ENCODE assay signal across 20 cellular contexts in the genomic region with DNA sequence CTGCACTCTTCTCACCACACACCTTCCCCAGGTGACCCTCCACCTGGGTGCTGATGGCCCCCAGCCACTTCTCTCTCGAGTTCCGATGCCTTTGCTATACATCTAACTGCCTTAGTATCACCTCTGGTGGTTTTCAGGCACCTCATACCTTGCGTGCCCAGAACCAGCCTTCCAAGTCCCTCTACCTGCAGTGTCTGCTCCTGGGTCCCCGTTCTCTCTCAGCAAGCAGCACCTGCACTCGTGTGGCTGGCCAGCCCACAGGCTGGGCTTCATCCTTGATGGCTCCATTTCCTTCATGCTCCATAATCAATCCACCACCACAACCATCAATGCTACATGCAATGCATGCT. TPM values are rescaled to one million over a fixed set of nuclear protein-coding genes. Genes with fewer than 3 reads are reported as not detected.
DNase-seq lines count a peak whose midpoint lies in the region; ATAC-seq and TF ChIP-seq lines count a peak whose summit lies in the region.
"Had no signal": no experiment of that assay in that cellular context is flagged by ENCODE, and none has a peak within 500 bp of the region (broad histone marks: within the 10 kb centered on the region; RNA-seq: fewer than 3 reads in every experiment).

No MANE protein-coding gene starts in this region.

- peaks cover 0 to 7% of the 10 kb centered on the region in 2 donors for H3K4me1 ChIP-seq in left lung

- peaks cover 17% of the 10 kb centered on the region for H3K36me3 Mint-ChIP-seq in activated naive CD8-positive, alpha-beta T cell
- H3K36me3 Mint-ChIP-seq in activated naive CD8-positive, alpha-beta T cell treated with anti-CD3 and anti-CD28 coated beads, Interleukin-2, amount 50 U/mL, for 24 hours (ENCODE audit: low read depth), result peaks cover 52% of the 10 kb centered on the region
- H3K36me3 Mint-ChIP-seq in activated T-helper 17 cell treated with anti-CD3 and anti-CD28 coated beads, Interleukin-2, amount 50 U/mL, for 72 hours (ENCODE audit: low read depth), result peaks cover 52% of the 10 kb centered on the region
- peaks cover 70 to 90% of the 10 kb centered on the region in 2 donors for H3K36me3 Mint-ChIP-seq in stimulated activated naive B cell treated with anti-CD40 and anti-IgM and Interleukin-4, amounts not matched to agents 10 μg/mL and 1 μg/mL and 100 μg/mL, for 72 hours
- no peaks in the 10 kb centered on the region for H3K36me3 Mint-ChIP-seq in activated CD8-positive, alpha-beta memory T cell treated with anti-CD3 and anti-CD28 coated beads, Interleukin-2, amount 10 ng/mL, durations not matched to agents 7 days and 5 days

- H3K27me3 Mint-ChIP-seq in activated naive CD8-positive, alpha-beta T cell, result no peaks in the 10 kb centered on the region
- H3K27me3 Mint-ChIP-seq in activated naive CD8-positive, alpha-beta T cell treated with anti-CD3 and anti-CD28 coated beads, Interleukin-2, amount 50 U/mL, for 24 hours, result no peaks in the 10 kb centered on the region
- H3K27me3 Mint-ChIP-seq in activated T-helper 17 cell treated with anti-CD3 and anti-CD28 coated beads, Interleukin-2, amount 50 U/mL, for 72 hours, result no peaks in the 10 kb centered on the region
- no peaks in the 10 kb centered on the region for H3K27me3 Mint-ChIP-seq in stimulated activated naive B cell treated with anti-CD40 and anti-IgM and Interleukin-4, amounts not matched to agents 10 μg/mL and 1 μg/mL and 100 μg/mL, for 72 hours
- H3K27me3 Mint-ChIP-seq in activated CD8-positive, alpha-beta memory T cell treated with anti-CD3 and anti-CD28 coated beads, Interleukin-2, amount 10 ng/mL, durations not matched to agents 7 days and 5 days, result no peaks in the 10 kb centered on the region

- H3K9me3 Mint-ChIP-seq in activated naive CD8-positive, alpha-beta T cell (ENCODE audit: low read depth), result no peaks in the 10 kb centered on the region
- peaks cover 7% of the 10 kb centered on the region for H3K9me3 Mint-ChIP-seq in activated naive CD8-positive, alpha-beta T cell treated with anti-CD3 and anti-CD28 coated beads, Interleukin-2, amount 50 U/mL, for 24 hours
- H3K9me3 Mint-ChIP-seq in activated T-helper 17 cell treated with anti-CD3 and anti-CD28 coated beads, Interleukin-2, amount 50 U/mL, for 72 hours, result no peaks in the 10 kb centered on the region
- no peaks in the 10 kb centered on the region for H3K9me3 Mint-ChIP-seq in stimulated activated naive B cell treated with anti-CD40 and anti-IgM and Interleukin-4, amounts not matched to agents 10 μg/mL and 1 μg/mL and 100 μg/mL, for 72 hours
- H3K9me3 Mint-ChIP-seq in activated CD8-positive, alpha-beta memory T cell treated with anti-CD3 and anti-CD28 coated beads, Interleukin-2, amount 10 ng/mL, durations not matched to agents 7 days and 5 days (ENCODE audit: low read depth), result peaks cover 3% of the 10 kb centered on the region
- H3K9me3 Mint-ChIP-seq: CD8-positive, alpha-beta T cell had no signal

- peak overlapping the region; percentile 81 for H3K27ac Mint-ChIP-seq in activated naive CD8-positive, alpha-beta T cell
- H3K27ac Mint-ChIP-seq in activated naive CD8-positive, alpha-beta T cell treated with anti-CD3 and anti-CD28 coated beads, Interleukin-2, amount 50 U/mL, for 24 hours, result no peak overlapping the region
- peak overlapping the region; percentile 48 for H3K27ac Mint-ChIP-seq in activated T-helper 17 cell treated with anti-CD3 and anti-CD28 coated beads, Interleukin-2, amount 50 U/mL, for 72 hours
- H3K27ac Mint-ChIP-seq in stimulated activated naive B cell treated with anti-CD40 and anti-IgM and Interleukin-4, amounts not matched to agents 10 μg/mL and 1 μg/mL and 100 μg/mL, for 72 hours, result peak overlapping the region; percentile 33
- H3K27ac Mint-ChIP-seq in activated CD8-positive, alpha-beta memory T cell treated with anti-CD3 and anti-CD28 coated beads, Interleukin-2, amount 10 ng/mL, durations not matched to agents 7 days and 5 days, result no peak overlapping the region
- H3K27ac Mint-ChIP-seq: CD8-positive, alpha-beta T cell had no signal

- peaks cover 3% of the 10 kb centered on the region for H3K4me1 Mint-ChIP-seq in activated naive CD8-positive, alpha-beta T cell (ENCODE audit: low read depth)
- H3K4me1 Mint-ChIP-seq in activated naive CD8-positive, alpha-beta T cell treated with anti-CD3 and anti-CD28 coated beads, Interleukin-2, amount 50 U/mL, for 24 hours, result peaks cover 8% of the 10 kb centered on the region
- peaks cover 28% of the 10 kb centered on the region for H3K4me1 Mint-ChIP-seq in activated T-helper 17 cell treated with anti-CD3 and anti-CD28 coated beads, Interleukin-2, amount 50 U/mL, for 72 hours
- peaks cover 39 to 50% of the 10 kb centered on the region in 2 donors for H3K4me1 Mint-ChIP-seq in stimulated activated naive B cell treated with anti-CD40 and anti-IgM and Interleukin-4, amounts not matched to agents 10 μg/mL and 1 μg/mL and 100 μg/mL, for 72 hours
- no peaks in the 10 kb centered on the region for H3K4me1 Mint-ChIP-seq in activated CD8-positive, alpha-beta memory T cell treated with anti-CD3 and anti-CD28 coated beads, Interleukin-2, amount 10 ng/mL, durations not matched to agents 7 days and 5 days

- no peaks in the 10 kb centered on the region for H3K27me3 ChIP-seq in left lung
- H3K27me3 ChIP-seq: BLaER1 treated with 17β-estradiol and CSF1 and Interleukin-3, amounts not matched to agents 10 nM and 100 nM; MG63 had no signal

- TF ChIP-seq CTCF in left lung (IDR thresholded peaks at IDR 0.05), result no peak

- no peak overlapping the region for H3K27ac ChIP-seq in left lung
- H3K27ac ChIP-seq: BLaER1 treated with 17β-estradiol and CSF1 and Interleukin-3, amounts not matched to agents 10 nM and 100 nM; PC-9; RWPE1 had no signal

- intact Hi-C loops in left lung (cut with DNase I), result no loop called here

- no peak overlapping the region for H3K4me3 Mint-ChIP-seq in activated naive CD8-positive, alpha-beta T cell
- H3K4me3 Mint-ChIP-seq in activated naive CD8-positive, alpha-beta T cell treated with anti-CD3 and anti-CD28 coated beads, Interleukin-2, amount 50 U/mL, for 24 hours, result no peak overlapping the region
- H3K4me3 Mint-ChIP-seq in activated T-helper 17 cell treated with anti-CD3 and anti-CD28 coated beads, Interleukin-2, amount 50 U/mL, for 72 hours, result no peak overlapping the region
- H3K4me3 Mint-ChIP-seq in stimulated activated naive B cell treated with anti-CD40 and anti-IgM and Interleukin-4, amounts not matched to agents 10 μg/mL and 1 μg/mL and 100 μg/mL, for 72 hours, result peak overlapping the region in 1 of 2 donors; percentile 2
- no peak overlapping the region for H3K4me3 Mint-ChIP-seq in activated CD8-positive, alpha-beta memory T cell treated with anti-CD3 and anti-CD28 coated beads, Interleukin-2, amount 10 ng/mL, durations not matched to agents 7 days and 5 days
- H3K4me3 Mint-ChIP-seq: CD8-positive, alpha-beta T cell had no signal

- ATAC-seq in activated naive CD8-positive, alpha-beta T cell treated with anti-CD3 and anti-CD28 coated beads, Interleukin-2, amount 50 U/mL, for 24 hours, result no peak
- no peak for ATAC-seq in activated T-helper 17 cell treated with anti-CD3 and anti-CD28 coated beads, Interleukin-2, amount 50 U/mL, for 72 hours (replicated peaks)
- ATAC-seq in left lung, result no peak
- no peak for ATAC-seq in stimulated activated naive B cell treated with anti-CD40 and anti-IgM and Interleukin-4, amounts not matched to agents 10 μg/mL and 1 μg/mL and 100 μg/mL, for 72 hours (replicated peaks)
- no peak for ATAC-seq in activated CD8-positive, alpha-beta memory T cell treated with anti-CD3 and anti-CD28 coated beads, Interleukin-2, amount 10 ng/mL, durations not matched to agents 7 days and 5 days
- ATAC-seq: CD8-positive, alpha-beta T cell had no signal

- no peak for DNase-seq in activated naive CD8-positive, alpha-beta T cell treated with anti-CD3 and anti-CD28 coated beads, Interleukin-2, amount 50 U/mL, for 24 hours
- DNase-seq in left lung (peak; percentile 9 to 24), NCI-H2029 (lab: John Stamatoyannopoulos, UW) (no peak)
- DNase-seq in stimulated activated naive B cell treated with anti-CD40 and anti-IgM and Interleukin-4, amounts not matched to agents 10 μg/mL and 1 μg/mL and 100 μg/mL, for 72 hours, result no peak
- DNase-seq in activated CD8-positive, alpha-beta memory T cell treated with anti-CD3 and anti-CD28 coated beads, Interleukin-2, amount 10 ng/mL, durations not matched to agents 7 days and 5 days, result no peak
- DNase-seq: Calu3; CD8-positive, alpha-beta T cell; GF-D8; Kasumi-1; MG63; NCI-H1048; NCI-H1436; NCI-H1930; NCI-H345; NCI-H524 treated with DMSO at 0.1 percent for 48 hours; PC-9 had no signal

- no peaks in the 10 kb centered on the region for H3K36me3 ChIP-seq in left lung
- H3K36me3 ChIP-seq: MG63 had no signal

- no peak overlapping the region for H3K4me3 ChIP-seq in left lung
- H3K4me3 ChIP-seq: BLaER1 treated with 17β-estradiol and CSF1 and Interleukin-3, amounts not matched to agents 10 nM and 100 nM; MG63; PC-9 had no signal

- CTCF ChIA-PET in activated CD8-positive, alpha-beta memory T cell treated with anti-CD3 and anti-CD28 coated beads, Interleukin-2, amount 10 ng/mL, durations not matched to agents 7 days and 5 days (lab: Charles Lee), result interaction anchor here (1.5 kb wide), 1 partner anchor 17 kb away, joined by 5 read pairs; no protein-coding TSS in a partner anchor

- no peaks in the 10 kb centered on the region for H3K9me3 ChIP-seq in left lung
- H3K9me3 ChIP-seq: MG63 had no signal

RNA-seq across cellular contexts. Expression of a gene that starts 49.2 kb away (rescaled TPM):
- not detected for total RNA-seq in activated T-helper 17 cell treated with anti-CD3 and anti-CD28 coated beads, Interleukin-2, amount 50 U/mL, for 72 hours
- total RNA-seq in left lung, result 1 to 10 TPM in 1 of 2 donors, not detected in 1; 4.0 TPM
- not detected for total RNA-seq in activated CD8-positive, alpha-beta memory T cell treated with anti-CD3 and anti-CD28 coated beads, Interleukin-2, amount 10 ng/mL, durations not matched to agents 7 days and 5 days

Comparison
In these comparisons a context has a peak if more than half of its experiments do, and no peak if none do; other contexts are left out.
1. H3K27ac Mint-ChIP-seq: peak in activated naive CD8-positive, alpha-beta T cell (single experiment), activated T-helper 17 cell treated with anti-CD3 and anti-CD28 coated beads, Interleukin-2, amount 50 U/mL, for 72 hours (single experiment) and stimulated activated naive B cell treated with anti-CD40 and anti-IgM and Interleukin-4, amounts not matched to agents 10 μg/mL and 1 μg/mL and 100 μg/mL, for 72 hours (single experiment); none in activated naive CD8-positive, alpha-beta T cell treated with anti-CD3 and anti-CD28 coated beads, Interleukin-2, amount 50 U/mL, for 24 hours (single experiment) and activated CD8-positive, alpha-beta memory T cell treated with anti-CD3 and anti-CD28 coated beads, Interleukin-2, amount 10 ng/mL, durations not matched to agents 7 days and 5 days (single experiment).
2. DNase-seq: peak in left lung (2 of 2); none in activated naive CD8-positive, alpha-beta T cell treated with anti-CD3 and anti-CD28 coated beads, Interleukin-2, amount 50 U/mL, for 24 hours (single experiment), stimulated activated naive B cell treated with anti-CD40 and anti-IgM and Interleukin-4, amounts not matched to agents 10 μg/mL and 1 μg/mL and 100 μg/mL, for 72 hours (single experiment), NCI-H2029 (single experiment) and activated CD8-positive, alpha-beta memory T cell treated with anti-CD3 and anti-CD28 coated beads, Interleukin-2, amount 10 ng/mL, durations not matched to agents 7 days and 5 days (single experiment).